20 cellular contexts compared by ENCODE assay signal in the genomic region with DNA sequence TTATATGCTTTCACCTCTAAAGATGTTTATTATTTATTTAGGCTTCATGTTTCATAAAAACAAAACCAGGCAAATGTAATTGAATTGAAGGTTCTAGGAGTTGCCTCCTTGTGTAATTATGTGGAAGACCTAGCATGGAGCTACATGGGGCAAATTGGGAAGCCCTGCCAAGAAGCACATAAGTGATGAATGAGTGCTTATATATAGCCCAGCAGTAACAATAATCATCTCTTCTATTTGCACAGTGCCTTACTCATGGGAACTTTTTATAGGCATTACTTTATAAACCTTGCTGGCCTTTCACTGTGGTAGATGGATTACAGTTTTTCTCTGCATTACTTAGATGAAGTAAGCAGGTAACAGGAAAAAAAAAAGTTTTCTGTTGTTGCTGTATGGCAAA. TPM values are rescaled to one million over a fixed set of nuclear protein-coding genes. Genes with fewer than 3 reads are reported as not detected.
DNase-seq lines count a peak whose midpoint lies in the region; ATAC-seq lines count a peak whose summit lies in the region.
"Had no signal": no experiment of that assay in that cellular context is flagged by ENCODE, and none has a peak within 500 bp of the region (broad histone marks: within the 10 kb centered on the region; RNA-seq: fewer than 3 reads in every experiment).

No MANE protein-coding gene starts in this region.

- peaks cover 55% of the 10 kb centered on the region for H3K27me3 Mint-ChIP-seq in stimulated activated memory B cell treated with anti-CD40 and anti-IgM and Interleukin-4, amounts not matched to agents 10 μg/mL and 1 μg/mL and 100 μg/mL, for 72 hours

- H3K27me3 ChIP-seq in skeletal muscle tissue (ENCODE audit: control insufficient read depth in 3 of 3, insufficient read depth in 3 of 3, low read length in 3 of 3): no peaks in the 10 kb centered on the region
- H3K27me3 ChIP-seq: BLaER1, breast epithelium, suprapubic skin had no signal

- no peaks in the 10 kb centered on the region for H3K36me3 ChIP-seq in skeletal muscle tissue (ENCODE audit: control insufficient read depth in 3 of 3, insufficient read depth in 3 of 3, low read length in 3 of 3)
- H3K36me3 ChIP-seq: breast epithelium, suprapubic skin had no signal

- H3K9me3 Mint-ChIP-seq in stimulated activated memory B cell treated with anti-CD40 and anti-IgM and Interleukin-4, amounts not matched to agents 10 μg/mL and 1 μg/mL and 100 μg/mL, for 72 hours: peaks cover 7% of the 10 kb centered on the region

- peaks cover 22 to 26% (median 25%) of the 10 kb centered on the region in 3 donors for H3K4me1 ChIP-seq in skeletal muscle tissue (ENCODE audit: control insufficient read depth in 3 of 3, insufficient read depth in 3 of 3, low read length in 3 of 3)
- H3K4me1 ChIP-seq: BLaER1 had no signal

- DNase-seq in LoVo (ENCODE audit: low spot score): peak; percentile 40
- DNase-seq in SK-MEL-5 (ENCODE audit: low read depth, low spot score): peak; percentile 10
- DNase-seq in kidney tubule cell (ENCODE audit: low spot score): peak; percentile 53
- DNase-seq in ecto neural progenitor cell (ENCODE audit: low spot score): no peak
- DNase-seq: activated CD4-positive, alpha-beta T cell treated with anti-CD3 and anti-CD28 coated beads, Interleukin-2, amount 50 U/mL, for 1 hour; activated naive CD4-positive, alpha-beta T cell treated with anti-CD3 and anti-CD28 coated beads, Interleukin-2, amount 50 U/mL, for 16 hours; effector CD8-positive, alpha-beta T cell; Kasumi-1; natural killer cell; NCI-H1436 treated with DMSO at 0.1 percent for 48 hours; NCI-H510A; OCI-M1; retina; stimulated activated CD4-positive, alpha-beta T cell treated with anti-CD3 and anti-CD28 coated beads, Interleukin-2, amount 100 ng/mL, for 24 hours had no signal

- H3K4me3 Mint-ChIP-seq in stimulated activated memory B cell treated with anti-CD40 and anti-IgM and Interleukin-4, amounts not matched to agents 10 μg/mL and 1 μg/mL and 100 μg/mL, for 72 hours: no peak overlapping the region
- H3K4me3 Mint-ChIP-seq: natural killer cell had no signal

- H3K4me1 Mint-ChIP-seq in stimulated activated memory B cell treated with anti-CD40 and anti-IgM and Interleukin-4, amounts not matched to agents 10 μg/mL and 1 μg/mL and 100 μg/mL, for 72 hours: no peaks in the 10 kb centered on the region
- H3K4me1 Mint-ChIP-seq: natural killer cell had no signal

- no peak overlapping the region for H3K4me3 ChIP-seq in skeletal muscle tissue (ENCODE audit: low read length in 3 of 3)
- H3K4me3 ChIP-seq: BLaER1, breast epithelium, suprapubic skin had no signal

- H3K27ac Mint-ChIP-seq in stimulated activated memory B cell treated with anti-CD40 and anti-IgM and Interleukin-4, amounts not matched to agents 10 μg/mL and 1 μg/mL and 100 μg/mL, for 72 hours: no peak overlapping the region
- H3K27ac Mint-ChIP-seq: natural killer cell had no signal

- H3K27ac ChIP-seq in skeletal muscle tissue (ENCODE audit: low read depth, low read length): peak overlapping the region; percentile 73
- H3K27ac ChIP-seq: BLaER1, breast epithelium, suprapubic skin had no signal

- in situ Hi-C loops in SK-MEL-5 (cut with HindIII; ENCODE audit: low pct_unique_long_range_greater_than_20kb, low sequenced_read_pairs): no loop called here

- H3K36me3 Mint-ChIP-seq in stimulated activated memory B cell treated with anti-CD40 and anti-IgM and Interleukin-4, amounts not matched to agents 10 μg/mL and 1 μg/mL and 100 μg/mL, for 72 hours: peaks cover 6% of the 10 kb centered on the region
- H3K36me3 Mint-ChIP-seq: natural killer cell had no signal

- no peak overlapping the region for H3K9ac ChIP-seq in skeletal muscle tissue (ENCODE audit: low read depth in 1 of 3, low read length in 3 of 3)
- H3K9ac ChIP-seq: BLaER1 had no signal

- peaks cover 0 to 3% (median 0%) of the 10 kb centered on the region in 3 donors for H3K9me3 ChIP-seq in skeletal muscle tissue (ENCODE audit: control insufficient read depth in 3 of 3, low read length in 3 of 3)
- H3K9me3 ChIP-seq: breast epithelium, suprapubic skin had no signal

- no peak for ATAC-seq in stimulated activated memory B cell treated with anti-CD40 and anti-IgM and Interleukin-4, amounts not matched to agents 10 μg/mL and 1 μg/mL and 100 μg/mL, for 72 hours
- ATAC-seq in HG03439 (IDR thresholded peaks at IDR 0.05; ENCODE audit: unreplicated experiment): no peak
- ATAC-seq: natural killer cell had no signal

RNA-seq across cellular contexts. Expression of gene GRAMD2B, which starts 40.0 kb away (rescaled TPM):
- total RNA-seq in SK-MEL-5 (2014; rRNA removed; shearing (Covaris generic)): 3.2 and 6.7 TPM in 2 replicates
- polyA plus RNA-seq in SK-MEL-5 (2015; cell fraction: cytosol; rRNA removed): 4.8 and 7.3 TPM in 2 replicates
- 3.0 and 15.2 TPM in 2 replicates for polyA plus RNA-seq in SK-MEL-5 (2015; cell fraction: nucleus; rRNA removed)
- 8.9 TPM for total RNA-seq in skeletal muscle tissue
